1 cellular context compared by ENCODE assay signal in the genomic region with DNA sequence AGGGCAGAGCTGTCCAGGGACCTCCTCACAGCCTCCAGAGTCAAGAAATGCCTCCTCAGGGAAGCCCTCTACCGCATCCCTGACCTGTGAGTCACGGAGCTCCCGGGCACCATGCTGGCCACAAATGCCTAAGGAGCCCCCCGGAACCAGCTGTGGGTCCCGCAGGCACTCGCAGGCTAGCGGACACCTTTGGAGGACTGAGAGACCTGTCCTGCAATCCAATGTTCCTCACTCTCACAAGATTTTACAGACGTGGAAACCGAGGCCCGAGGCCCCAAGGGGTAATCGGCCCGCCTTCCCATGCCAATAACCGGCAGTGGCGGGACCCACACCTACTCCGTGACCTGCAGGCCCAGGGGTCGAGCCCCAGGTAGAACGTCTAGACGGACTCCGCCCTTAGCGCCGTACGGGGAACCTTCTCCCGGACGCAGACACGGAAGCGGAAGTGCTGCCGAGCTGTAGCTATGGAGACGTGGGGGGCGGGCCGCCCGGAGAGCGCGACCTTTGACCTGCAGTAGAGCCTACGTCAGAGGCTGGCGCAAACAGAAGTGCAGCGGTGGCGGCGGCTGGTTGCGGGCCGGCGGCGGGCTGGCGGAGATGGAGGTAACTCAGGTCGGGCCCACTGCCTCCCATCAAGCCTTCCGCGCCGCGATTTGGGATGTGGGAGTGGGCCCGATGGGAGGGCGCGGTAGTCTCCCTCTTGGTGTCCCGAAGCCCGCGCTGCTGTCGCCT.
TF ChIP-seq lines count a peak whose summit lies in the region.

A gene with protein sequence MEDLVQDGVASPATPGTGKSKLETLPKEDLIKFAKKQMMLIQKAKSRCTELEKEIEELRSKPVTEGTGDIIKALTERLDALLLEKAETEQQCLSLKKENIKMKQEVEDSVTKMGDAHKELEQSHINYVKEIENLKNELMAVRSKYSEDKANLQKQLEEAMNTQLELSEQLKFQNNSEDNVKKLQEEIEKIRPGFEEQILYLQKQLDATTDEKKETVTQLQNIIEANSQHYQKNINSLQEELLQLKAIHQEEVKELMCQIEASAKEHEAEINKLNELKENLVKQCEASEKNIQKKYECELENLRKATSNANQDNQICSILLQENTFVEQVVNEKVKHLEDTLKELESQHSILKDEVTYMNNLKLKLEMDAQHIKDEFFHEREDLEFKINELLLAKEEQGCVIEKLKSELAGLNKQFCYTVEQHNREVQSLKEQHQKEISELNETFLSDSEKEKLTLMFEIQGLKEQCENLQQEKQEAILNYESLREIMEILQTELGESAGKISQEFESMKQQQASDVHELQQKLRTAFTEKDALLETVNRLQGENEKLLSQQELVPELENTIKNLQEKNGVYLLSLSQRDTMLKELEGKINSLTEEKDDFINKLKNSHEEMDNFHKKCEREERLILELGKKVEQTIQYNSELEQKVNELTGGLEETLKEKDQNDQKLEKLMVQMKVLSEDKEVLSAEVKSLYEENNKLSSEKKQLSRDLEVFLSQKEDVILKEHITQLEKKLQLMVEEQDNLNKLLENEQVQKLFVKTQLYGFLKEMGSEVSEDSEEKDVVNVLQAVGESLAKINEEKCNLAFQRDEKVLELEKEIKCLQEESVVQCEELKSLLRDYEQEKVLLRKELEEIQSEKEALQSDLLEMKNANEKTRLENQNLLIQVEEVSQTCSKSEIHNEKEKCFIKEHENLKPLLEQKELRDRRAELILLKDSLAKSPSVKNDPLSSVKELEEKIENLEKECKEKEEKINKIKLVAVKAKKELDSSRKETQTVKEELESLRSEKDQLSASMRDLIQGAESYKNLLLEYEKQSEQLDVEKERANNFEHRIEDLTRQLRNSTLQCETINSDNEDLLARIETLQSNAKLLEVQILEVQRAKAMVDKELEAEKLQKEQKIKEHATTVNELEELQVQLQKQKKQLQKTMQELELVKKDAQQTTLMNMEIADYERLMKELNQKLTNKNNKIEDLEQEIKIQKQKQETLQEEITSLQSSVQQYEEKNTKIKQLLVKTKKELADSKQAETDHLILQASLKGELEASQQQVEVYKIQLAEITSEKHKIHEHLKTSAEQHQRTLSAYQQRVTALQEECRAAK (N-terminal part only) (plus strand): TSS at position 529 of the 732 bp plus-strand sequence. CDS start 69 bp downstream, at position 598.

TF ChIP-seq in neural cell, 6 proteins besides CTCF, POLR2A, EP300 and RAD21 (continued from another document):
- TF ChIP-seq, protein P1, sequence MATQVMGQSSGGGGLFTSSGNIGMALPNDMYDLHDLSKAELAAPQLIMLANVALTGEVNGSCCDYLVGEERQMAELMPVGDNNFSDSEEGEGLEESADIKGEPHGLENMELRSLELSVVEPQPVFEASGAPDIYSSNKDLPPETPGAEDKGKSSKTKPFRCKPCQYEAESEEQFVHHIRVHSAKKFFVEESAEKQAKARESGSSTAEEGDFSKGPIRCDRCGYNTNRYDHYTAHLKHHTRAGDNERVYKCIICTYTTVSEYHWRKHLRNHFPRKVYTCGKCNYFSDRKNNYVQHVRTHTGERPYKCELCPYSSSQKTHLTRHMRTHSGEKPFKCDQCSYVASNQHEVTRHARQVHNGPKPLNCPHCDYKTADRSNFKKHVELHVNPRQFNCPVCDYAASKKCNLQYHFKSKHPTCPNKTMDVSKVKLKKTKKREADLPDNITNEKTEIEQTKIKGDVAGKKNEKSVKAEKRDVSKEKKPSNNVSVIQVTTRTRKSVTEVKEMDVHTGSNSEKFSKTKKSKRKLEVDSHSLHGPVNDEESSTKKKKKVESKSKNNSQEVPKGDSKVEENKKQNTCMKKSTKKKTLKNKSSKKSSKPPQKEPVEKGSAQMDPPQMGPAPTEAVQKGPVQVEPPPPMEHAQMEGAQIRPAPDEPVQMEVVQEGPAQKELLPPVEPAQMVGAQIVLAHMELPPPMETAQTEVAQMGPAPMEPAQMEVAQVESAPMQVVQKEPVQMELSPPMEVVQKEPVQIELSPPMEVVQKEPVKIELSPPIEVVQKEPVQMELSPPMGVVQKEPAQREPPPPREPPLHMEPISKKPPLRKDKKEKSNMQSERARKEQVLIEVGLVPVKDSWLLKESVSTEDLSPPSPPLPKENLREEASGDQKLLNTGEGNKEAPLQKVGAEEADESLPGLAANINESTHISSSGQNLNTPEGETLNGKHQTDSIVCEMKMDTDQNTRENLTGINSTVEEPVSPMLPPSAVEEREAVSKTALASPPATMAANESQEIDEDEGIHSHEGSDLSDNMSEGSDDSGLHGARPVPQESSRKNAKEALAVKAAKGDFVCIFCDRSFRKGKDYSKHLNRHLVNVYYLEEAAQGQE (IDR thresholded peaks at IDR 0.05; ENCODE audit: borderline replicate concordance) = no peak
- no peak for TF ChIP-seq EZH2 (IDR thresholded peaks at IDR 0.05; ENCODE audit: borderline replicate concordance, insufficient read depth, low read length, poor library complexity, severe bottlenecking)
